15 cellular contexts compared by ENCODE assay signal in genomic region chr20:17541596-17541995, GRCh38.
"Had no signal": no experiment of that assay in that cellular context is flagged by ENCODE, and none has a peak within 500 bp of the region (broad histone marks: within the 10 kb centered on the region; RNA-seq: fewer than 3 reads in every experiment).

No MANE protein-coding gene starts in this region.

- DNase-seq: activated CD4-positive, CD25-positive, alpha-beta regulatory T cell treated with anti-CD3 and anti-CD28 coated beads, Interleukin-2, amount 50 U/mL, for 72 hours; activated naive CD4-positive, alpha-beta T cell treated with anti-CD3 and anti-CD28 coated beads for 36 hours; activated T-cell treated with anti-CD3 and anti-CD28 coated beads for 4 hours; caudate nucleus; cortex of kidney; effector CD8-positive, alpha-beta T cell; glutamatergic neuron; midbrain; naive thymus-derived CD4-positive, alpha-beta T cell; retina; stimulated activated CD4-positive, alpha-beta T cell treated with anti-CD3 and anti-CD28 coated beads, Interleukin-2, amount 100 ng/mL, for 48 hours; T-helper 1 cell; T1000 had no signal

- H3K27ac ChIP-seq: SK-N-MC had no signal

- H3K4me3 ChIP-seq: SK-N-MC had no signal

- ATAC-seq: naive thymus-derived CD4-positive, alpha-beta T cell; stimulated activated memory B cell treated with anti-CD40 and anti-IgM and Interleukin-4, amounts not matched to agents 10 μg/mL and 1 μg/mL and 100 μg/mL, for 72 hours had no signal
